ENCODE assay signal across 21 cellular contexts in the genomic region with DNA sequence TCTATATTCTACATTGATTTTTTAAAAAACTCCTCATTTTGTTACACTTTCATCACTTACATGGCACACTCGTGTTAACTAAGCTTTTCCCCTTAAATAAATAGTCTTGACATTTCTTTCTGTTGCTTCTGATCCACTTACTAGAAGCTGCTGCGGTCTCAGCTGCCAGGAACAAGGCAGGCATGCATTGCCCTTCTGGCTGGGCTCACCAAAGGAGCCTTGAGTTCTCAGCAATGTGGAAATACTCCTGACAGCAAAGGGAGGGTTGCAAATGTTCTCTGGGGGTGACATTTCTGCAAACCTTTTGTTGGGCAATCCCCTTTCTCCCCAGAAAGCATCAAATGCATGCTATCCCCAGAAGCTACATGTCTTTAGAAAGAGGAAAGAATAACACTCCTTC.
DNase-seq lines count a peak whose midpoint lies in the region; ATAC-seq and TF ChIP-seq lines count a peak whose summit lies in the region.
"Had no signal": no experiment of that assay in that cellular context is flagged by ENCODE, and none has a peak within 500 bp of the region (broad histone marks: within the 10 kb centered on the region; RNA-seq: fewer than 3 reads in every experiment).

No MANE protein-coding gene starts in this region.

- POLR2A ChIA-PET in activated CD4-positive, alpha-beta T cell treated with anti-CD3 and anti-CD28 coated beads, Interleukin-2, amount 10 ng/mL, durations not matched to agents 7 days and 5 days (lab: Charles Lee): no interaction called here

- no peak for TF ChIP-seq CTCF in nephron progenitor cell (IDR thresholded peaks at IDR 0.05)
- no peak for TF ChIP-seq CTCF in thyroid gland (IDR thresholded peaks at IDR 0.05)

- 31 to 35% methylated on average over 2 of the region's 2 CpGs for WGBS in thyroid gland, 2 donors
- no CpG with 5 or more reads among the region's 2 CpGs for WGBS in neuronal stem cell (ENCODE audit: extremely low coverage in 2 of 2, insufficient read length in 2 of 2, insufficient replicate concordance in 1 of 2), 2 donors

- peaks cover 11% of the 10 kb centered on the region for H3K4me1 Mint-ChIP-seq in nephron progenitor cell
- H3K4me1 Mint-ChIP-seq in activated CD4-positive, alpha-beta T cell treated with anti-CD3 and anti-CD28 coated beads, Interleukin-2, amount 10 ng/mL, durations not matched to agents 7 days and 5 days: no peaks in the 10 kb centered on the region
- peaks cover 7% of the 10 kb centered on the region for H3K4me1 Mint-ChIP-seq in stimulated activated memory B cell treated with anti-CD40 and anti-IgM and Interleukin-4, amounts not matched to agents 10 μg/mL and 1 μg/mL and 100 μg/mL, for 72 hours
- H3K4me1 Mint-ChIP-seq: B cell had no signal

- DNase-seq in adipocyte (ENCODE audit: low read depth) (peak; percentile 57), fibroblast of gingiva (ENCODE audit: low read depth) (peak; percentile 80), nephron progenitor cell (no peak), thyroid gland (peak; percentile 74 to 84), midbrain (lab: John Stamatoyannopoulos, UW) (no peak), neuronal stem cell (ENCODE audit: low spot score) (no peak)
- DNase-seq in activated CD4-positive, alpha-beta T cell treated with anti-CD3 and anti-CD28 coated beads, Interleukin-2, amount 10 ng/mL, durations not matched to agents 7 days and 5 days: no peak
- DNase-seq: Caco-2; CD4-positive, CD25-positive, alpha-beta regulatory T cell; CD8-positive, alpha-beta T cell; DMS153; DND-41; GOT3; HFFc6 had no signal

- CTCF ChIA-PET in activated CD4-positive, alpha-beta T cell treated with anti-CD3 and anti-CD28 coated beads, Interleukin-2, amount 10 ng/mL, durations not matched to agents 7 days and 5 days (lab: Charles Lee): no interaction called here

- ATAC-seq in stimulated activated memory B cell treated with anti-CD40 and anti-IgM and Interleukin-4, amounts not matched to agents 10 μg/mL and 1 μg/mL and 100 μg/mL, for 72 hours: no peak
- ATAC-seq: CD8-positive, alpha-beta T cell; GM12878 had no signal

- H3K14ac ChIP-seq in neuronal stem cell (ENCODE audit: low read length): no peak overlapping the region

- H3K4me3 Mint-ChIP-seq in nephron progenitor cell: no peak overlapping the region
- no peak overlapping the region for H3K4me3 Mint-ChIP-seq in activated CD4-positive, alpha-beta T cell treated with anti-CD3 and anti-CD28 coated beads, Interleukin-2, amount 10 ng/mL, durations not matched to agents 7 days and 5 days
- no peak overlapping the region for H3K4me3 Mint-ChIP-seq in stimulated activated memory B cell treated with anti-CD40 and anti-IgM and Interleukin-4, amounts not matched to agents 10 μg/mL and 1 μg/mL and 100 μg/mL, for 72 hours
- H3K4me3 Mint-ChIP-seq: B cell; CD4-positive, CD25-positive, alpha-beta regulatory T cell; CD8-positive, alpha-beta T cell; HFFc6 had no signal

- H2BK12ac ChIP-seq in neuronal stem cell (ENCODE audit: low read length): no peak overlapping the region

- peaks cover 15% of the 10 kb centered on the region for H3K27me3 Mint-ChIP-seq in nephron progenitor cell (ENCODE audit: low read depth, poor library complexity)
- peaks cover 15% of the 10 kb centered on the region for H3K27me3 Mint-ChIP-seq in activated CD4-positive, alpha-beta T cell treated with anti-CD3 and anti-CD28 coated beads, Interleukin-2, amount 10 ng/mL, durations not matched to agents 7 days and 5 days
- H3K27me3 Mint-ChIP-seq in stimulated activated memory B cell treated with anti-CD40 and anti-IgM and Interleukin-4, amounts not matched to agents 10 μg/mL and 1 μg/mL and 100 μg/mL, for 72 hours: peaks cover 39% of the 10 kb centered on the region
- H3K27me3 Mint-ChIP-seq: CD4-positive, CD25-positive, alpha-beta regulatory T cell had no signal

- H3K4me3 ChIP-seq in adipocyte (ENCODE audit: low read length) (no peak overlapping the region), thyroid gland (replicated peaks in 1 of 3) (no peak overlapping the region), neuronal stem cell (ENCODE audit: low read length in 2 of 2) (no peak overlapping the region)
- H3K4me3 ChIP-seq: BLaER1, GM12878, HAP-1 had no signal

- H3K23ac ChIP-seq in neuronal stem cell (ENCODE audit: low read depth, low read length, poor library complexity): no peak overlapping the region

- peaks cover 31% of the 10 kb centered on the region for H3K36me3 Mint-ChIP-seq in nephron progenitor cell (ENCODE audit: low read depth)
- H3K36me3 Mint-ChIP-seq in activated CD4-positive, alpha-beta T cell treated with anti-CD3 and anti-CD28 coated beads, Interleukin-2, amount 10 ng/mL, durations not matched to agents 7 days and 5 days (ENCODE audit: low read depth): no peaks in the 10 kb centered on the region
- no peaks in the 10 kb centered on the region for H3K36me3 Mint-ChIP-seq in stimulated activated memory B cell treated with anti-CD40 and anti-IgM and Interleukin-4, amounts not matched to agents 10 μg/mL and 1 μg/mL and 100 μg/mL, for 72 hours
- H3K36me3 Mint-ChIP-seq: CD4-positive, CD25-positive, alpha-beta regulatory T cell; CD8-positive, alpha-beta T cell had no signal

- H4K8ac ChIP-seq in neuronal stem cell (ENCODE audit: low read depth, low read length): no peak overlapping the region

- no peak overlapping the region for H2AFZ ChIP-seq in neuronal stem cell (ENCODE audit: low read length)

- H3K18ac ChIP-seq in neuronal stem cell (ENCODE audit: low read length): no peak overlapping the region

- no peaks in the 10 kb centered on the region for H3K79me1 ChIP-seq in neuronal stem cell (ENCODE audit: low read depth, low read length)

- peak overlapping the region in 2 of 3 donors; percentile 54 for H3K27ac ChIP-seq in thyroid gland
- H3K27ac ChIP-seq in neuronal stem cell (replicated peaks; ENCODE audit: low read length): no peak overlapping the region
- H3K27ac ChIP-seq: 22Rv1, BLaER1, C4-2B had no signal

- no peaks in the 10 kb centered on the region for H3K27me3 ChIP-seq in adipocyte (replicated peaks; ENCODE audit: control insufficient read depth, insufficient read depth, low read length)
- no peaks in the 10 kb centered on the region for H3K27me3 ChIP-seq in thyroid gland
- H3K27me3 ChIP-seq in neuronal stem cell (ENCODE audit: control insufficient read depth in 3 of 3, insufficient read depth in 3 of 3, low read depth in 1 of 3, low read length in 3 of 3): peaks cover 0 to 2% (median 0%) of the 10 kb centered on the region in 3 experiments
- H3K27me3 ChIP-seq: BLaER1 had no signal

- H3K27ac Mint-ChIP-seq in nephron progenitor cell: peak overlapping the region; percentile 70
- no peak overlapping the region for H3K27ac Mint-ChIP-seq in activated CD4-positive, alpha-beta T cell treated with anti-CD3 and anti-CD28 coated beads, Interleukin-2, amount 10 ng/mL, durations not matched to agents 7 days and 5 days
- no peak overlapping the region for H3K27ac Mint-ChIP-seq in stimulated activated memory B cell treated with anti-CD40 and anti-IgM and Interleukin-4, amounts not matched to agents 10 μg/mL and 1 μg/mL and 100 μg/mL, for 72 hours
- H3K27ac Mint-ChIP-seq: B cell; CD4-positive, CD25-positive, alpha-beta regulatory T cell; CD8-positive, alpha-beta T cell; HFFc6 had no signal

- no peak overlapping the region for H3K4ac ChIP-seq in neuronal stem cell (ENCODE audit: low read length)

- H2BK120ac ChIP-seq in neuronal stem cell (ENCODE audit: low read depth, low read length): no peak overlapping the region

- no peak overlapping the region for H3K4me2 ChIP-seq in neuronal stem cell (ENCODE audit: insufficient read depth, low read length, poor library complexity, severe bottlenecking)
- H3K4me2 ChIP-seq: BLaER1 had no signal

- H3K9me3 Mint-ChIP-seq in nephron progenitor cell: peaks cover 31% of the 10 kb centered on the region
- H3K9me3 Mint-ChIP-seq in activated CD4-positive, alpha-beta T cell treated with anti-CD3 and anti-CD28 coated beads, Interleukin-2, amount 10 ng/mL, durations not matched to agents 7 days and 5 days: peaks cover 5% of the 10 kb centered on the region
- H3K9me3 Mint-ChIP-seq in stimulated activated memory B cell treated with anti-CD40 and anti-IgM and Interleukin-4, amounts not matched to agents 10 μg/mL and 1 μg/mL and 100 μg/mL, for 72 hours: peaks cover 3% of the 10 kb centered on the region
- H3K9me3 Mint-ChIP-seq: HFFc6 had no signal

- H3K4me1 ChIP-seq in adipocyte (ENCODE audit: control insufficient read depth, insufficient read depth, low read length) (peaks cover 51% of the 10 kb centered on the region), thyroid gland (peaks cover 23 to 46% of the 10 kb centered on the region in 2 donors), neuronal stem cell (ENCODE audit: control insufficient read depth in 2 of 2, insufficient read depth in 1 of 2, low read depth in 1 of 2, low read length in 2 of 2) (no peaks in the 10 kb centered on the region)
- H3K4me1 ChIP-seq: Caco-2, HAP-1 had no signal

- H3K36me3 ChIP-seq in adipocyte (ENCODE audit: control insufficient read depth, insufficient read depth, low read length, severe bottlenecking): no peaks in the 10 kb centered on the region
- no peaks in the 10 kb centered on the region for H3K36me3 ChIP-seq in thyroid gland
- H3K36me3 ChIP-seq in neuronal stem cell (replicated peaks in 1 of 2; ENCODE audit: control insufficient read depth in 2 of 2, insufficient read depth in 2 of 2, low read length in 2 of 2): no peaks in the 10 kb centered on the region
- H3K36me3 ChIP-seq: BLaER1, HAP-1 had no signal

- no peak overlapping the region for H2AK5ac ChIP-seq in neuronal stem cell (ENCODE audit: low read depth, low read length)

- H3K9ac ChIP-seq in adipocyte (ENCODE audit: low read length) (no peak overlapping the region), neuronal stem cell (ENCODE audit: low read depth, low read length, poor library complexity) (no peak overlapping the region)
- H3K9ac ChIP-seq: BLaER1 had no signal

- no peak overlapping the region for H4K91ac ChIP-seq in neuronal stem cell (ENCODE audit: low read depth, low read length, poor library complexity)

- no peak for TF ChIP-seq POLR2A in thyroid gland (IDR thresholded peaks at IDR 0.05)

- intact Hi-C loops in thyroid gland (cut with DNase I): no loop called here

- H3K9me3 ChIP-seq in adipocyte (ENCODE audit: control insufficient read depth, low read length) (no peaks in the 10 kb centered on the region), thyroid gland (no peaks in the 10 kb centered on the region), neuronal stem cell (replicated peaks in 1 of 2; ENCODE audit: control insufficient read depth in 2 of 2, insufficient read depth in 1 of 2, low read depth in 1 of 2, low read length in 2 of 2) (peaks cover 0 to 11% of the 10 kb centered on the region in 2 donors)
- H3K9me3 ChIP-seq: BLaER1, Caco-2, HAP-1 had no signal

- no peak overlapping the region for H2BK5ac ChIP-seq in neuronal stem cell (ENCODE audit: low read length)

- H2BK15ac ChIP-seq in neuronal stem cell (ENCODE audit: low read length): no peak overlapping the region

Comparison
In these comparisons a context has a peak if more than half of its experiments do, and no peak if none do; other contexts are left out.
1. DNase-seq: peak in adipocyte (single experiment), fibroblast of gingiva (single experiment) and thyroid gland (2 of 2); none in nephron progenitor cell (single experiment), activated CD4-positive, alpha-beta T cell treated with anti-CD3 and anti-CD28 coated beads, Interleukin-2, amount 10 ng/mL, durations not matched to agents 7 days and 5 days (single experiment), midbrain (single experiment) and neuronal stem cell (single experiment).